ENCODE assay signal across 27 cellular contexts in genomic region chr9:80222466-80223169, GRCh38.
DNase-seq lines count a peak whose midpoint lies in the region; ATAC-seq, FAIRE-seq and TF ChIP-seq lines count a peak whose summit lies in the region.
"Had no signal": no experiment of that assay in that cellular context is flagged by ENCODE, and none has a peak within 500 bp of the region (broad histone marks: within the 10 kb centered on the region; RNA-seq: fewer than 3 reads in every experiment).

No MANE protein-coding gene starts in this region.

- H3K9me3 ChIP-seq in osteoblast (ENCODE audit: low read depth, low read length) (no peaks in the 10 kb centered on the region), tibial artery (no peaks in the 10 kb centered on the region)
- H3K9me3 ChIP-seq: BE2C, BLaER1 had no signal

- H3K27me3 ChIP-seq in bronchial epithelial cell (ENCODE audit: control insufficient read depth, insufficient read depth, low read length) (no peaks in the 10 kb centered on the region), osteoblast (ENCODE audit: insufficient read depth, low read length) (no peaks in the 10 kb centered on the region), tibial artery (no peaks in the 10 kb centered on the region)
- H3K27me3 ChIP-seq: BE2C, BLaER1 had no signal

- DNase-seq in bronchial epithelial cell (ENCODE audit: low read depth): no peak
- DNase-seq in osteoblast (ENCODE audit: insufficient read length, low spot score, missing footprints): peak; percentile 18
- DNase-seq in T-helper 1 cell: no peak
- DNase-seq in activated CD8-positive, alpha-beta memory T cell treated with anti-CD3 and anti-CD28 coated beads for 24 hours: no peak
- DNase-seq in urothelium cell line (ENCODE audit: low spot score): no peak
- no peak for DNase-seq in tibial artery
- DNase-seq: 8988T; ACHN; BE2C; C1 segment of cervical spinal cord; CD4-positive, alpha-beta memory T cell; CD4-positive, CD25-positive, alpha-beta regulatory T cell; CD8-positive, alpha-beta memory T cell; COR-L47; DMS 273 treated with DMSO at 0.1 percent for 48 hours; DMS153; DMS53; DMS79; DND-41; EL; GDM1 had no signal

- intact Hi-C loops in tibial artery (cut with DNase I; ENCODE audit: low total_unique reads): no loop called here

- no peaks in the 10 kb centered on the region for H3K36me3 ChIP-seq in bronchial epithelial cell (ENCODE audit: control insufficient read depth, insufficient read depth, low read length)
- no peaks in the 10 kb centered on the region for H3K36me3 ChIP-seq in osteoblast (ENCODE audit: insufficient read depth, low read length)
- no peaks in the 10 kb centered on the region for H3K36me3 ChIP-seq in tibial artery
- H3K36me3 ChIP-seq: BE2C, BLaER1 had no signal

- no peaks in the 10 kb centered on the region for H3K79me2 ChIP-seq in osteoblast (ENCODE audit: insufficient read depth, low read length)

- H3K4me1 ChIP-seq in osteoblast (ENCODE audit: insufficient read depth, low read length) (no peaks in the 10 kb centered on the region), tibial artery (peaks cover 0 to 2% (median 0%) of the 10 kb centered on the region in 4 donors)
- H3K4me1 ChIP-seq: BE2C, BLaER1 had no signal

- H2AFZ ChIP-seq in osteoblast (ENCODE audit: low read length): no peak overlapping the region

- FAIRE-seq in bronchial epithelial cell (lab: Jason Lieb, UNC): peak; percentile 76
- FAIRE-seq in urothelium cell line (lab: Jason Lieb, UNC): no peak
- FAIRE-seq: A204.1, GM12891, GM19239 had no signal

- H3K27ac ChIP-seq in osteoblast (ENCODE audit: low read depth, low read length) (no peak overlapping the region), tibial artery (no peak overlapping the region)
- H3K27ac ChIP-seq: BLaER1 had no signal

- no peak overlapping the region for H3K4me2 ChIP-seq in osteoblast (ENCODE audit: insufficient read depth, low read length)
- H3K4me2 ChIP-seq: BLaER1 had no signal

- H4K20me1 ChIP-seq in osteoblast (ENCODE audit: insufficient read depth, low read length): no peaks in the 10 kb centered on the region
- H4K20me1 ChIP-seq: BLaER1 had no signal

- H3K4me3 ChIP-seq in bronchial epithelial cell (ENCODE audit: low read depth, low read length) (no peak overlapping the region), osteoblast (ENCODE audit: insufficient read depth, low read length) (no peak overlapping the region), tibial artery (no peak overlapping the region)
- H3K4me3 ChIP-seq: BLaER1 had no signal

- ATAC-seq in GM18867 (IDR thresholded peaks at IDR 0.05; ENCODE audit: unreplicated experiment) (peak; percentile 40), GM19455 (IDR thresholded peaks at IDR 0.05; ENCODE audit: unreplicated experiment) (peak; percentile 57)

- TF ChIP-seq CTCF in bronchial epithelial cell (IDR thresholded peaks at IDR 0.05; ENCODE audit: insufficient read depth, low read length, severe bottlenecking) (no peak), osteoblast (IDR thresholded peaks at IDR 0.05; ENCODE audit: extremely low read depth, low read depth, low read length) (no peak), tibial artery (IDR thresholded peaks at IDR 0.05) (no peak)
